23 cellular contexts compared by ENCODE assay signal in genomic region chr4:66604192-66604591, GRCh38.
A peak's percentile ranks its signal among the peaks of the same experiment; 100 is the strongest.
DNase-seq lines count a peak whose midpoint lies in the region; ATAC-seq and FAIRE-seq lines count a peak whose summit lies in the region.
"Had no signal": no experiment of that assay in that cellular context is flagged by ENCODE, and none has a peak within 500 bp of the region (broad histone marks: within the 10 kb centered on the region; RNA-seq: fewer than 3 reads in every experiment).

No MANE protein-coding gene starts in this region.

- no peaks in the 10 kb centered on the region for H3K9me3 ChIP-seq in small intestine (ENCODE audit: control insufficient read depth, low read depth)
- H3K9me3 ChIP-seq: BE2C had no signal

- no peak overlapping the region for H3K27ac ChIP-seq in small intestine (ENCODE audit: low read depth in 1 of 2, low read length in 1 of 2)

- no peaks in the 10 kb centered on the region for H3K36me3 ChIP-seq in small intestine (ENCODE audit: control insufficient read depth in 2 of 2, insufficient read depth in 2 of 2, low read length in 2 of 2)
- H3K36me3 ChIP-seq: BE2C had no signal

- H3K4me3 ChIP-seq in small intestine (ENCODE audit: low read depth in 1 of 2, low read length in 2 of 2) = no peak overlapping the region

- no peaks in the 10 kb centered on the region for H3K27me3 ChIP-seq in small intestine (ENCODE audit: control insufficient read depth in 2 of 2, insufficient read depth in 2 of 2, low read length in 2 of 2)
- H3K27me3 ChIP-seq: BE2C had no signal

- no peak for FAIRE-seq in small intestine (lab: Jason Lieb, UNC)
- FAIRE-seq: G401.6, GM12891, GM18507, H1, HepG2 had no signal

- DNase-seq in small intestine = no peak
- DNase-seq: ACHN; BE2C; C1 segment of cervical spinal cord; CD4-positive, CD25-positive, alpha-beta regulatory T cell; CD8-positive, alpha-beta memory T cell; COR-L47; DMS 273 treated with DMSO at 0.1 percent for 48 hours; DMS53; H9; Karpas-422; KBM-7 had no signal

- ATAC-seq in GM18870 (IDR thresholded peaks at IDR 0.05; ENCODE audit: unreplicated experiment) (peak; percentile 44), HG02938 (IDR thresholded peaks at IDR 0.05; ENCODE audit: unreplicated experiment) (peak; percentile 58), HG03354 (IDR thresholded peaks at IDR 0.05; ENCODE audit: poor library complexity, severe bottlenecking, unreplicated experiment) (peak; percentile 71), HG03280 (IDR thresholded peaks at IDR 0.05; ENCODE audit: unreplicated experiment) (no peak), GM18858 (IDR thresholded peaks at IDR 0.05; ENCODE audit: unreplicated experiment) (no peak), HG03097 (IDR thresholded peaks at IDR 0.05; ENCODE audit: low FRiP score, unreplicated experiment) (no peak)
- ATAC-seq: HepG2 had no signal

- no peaks in the 10 kb centered on the region for H3K4me1 ChIP-seq in small intestine (ENCODE audit: control insufficient read depth in 2 of 2, insufficient read depth in 1 of 2, low read depth in 1 of 2, low read length in 1 of 2)
- H3K4me1 ChIP-seq: BE2C had no signal

Comparison
In these comparisons a context has a peak if more than half of its experiments do, and no peak if none do; other contexts are left out.
1. ATAC-seq: peak in GM18870 (single experiment), HG02938 (single experiment) and HG03354 (single experiment); none in HG03280 (single experiment), GM18858 (single experiment) and HG03097 (single experiment).